ENCODE assay signal across 9 cellular contexts in the genomic region with DNA sequence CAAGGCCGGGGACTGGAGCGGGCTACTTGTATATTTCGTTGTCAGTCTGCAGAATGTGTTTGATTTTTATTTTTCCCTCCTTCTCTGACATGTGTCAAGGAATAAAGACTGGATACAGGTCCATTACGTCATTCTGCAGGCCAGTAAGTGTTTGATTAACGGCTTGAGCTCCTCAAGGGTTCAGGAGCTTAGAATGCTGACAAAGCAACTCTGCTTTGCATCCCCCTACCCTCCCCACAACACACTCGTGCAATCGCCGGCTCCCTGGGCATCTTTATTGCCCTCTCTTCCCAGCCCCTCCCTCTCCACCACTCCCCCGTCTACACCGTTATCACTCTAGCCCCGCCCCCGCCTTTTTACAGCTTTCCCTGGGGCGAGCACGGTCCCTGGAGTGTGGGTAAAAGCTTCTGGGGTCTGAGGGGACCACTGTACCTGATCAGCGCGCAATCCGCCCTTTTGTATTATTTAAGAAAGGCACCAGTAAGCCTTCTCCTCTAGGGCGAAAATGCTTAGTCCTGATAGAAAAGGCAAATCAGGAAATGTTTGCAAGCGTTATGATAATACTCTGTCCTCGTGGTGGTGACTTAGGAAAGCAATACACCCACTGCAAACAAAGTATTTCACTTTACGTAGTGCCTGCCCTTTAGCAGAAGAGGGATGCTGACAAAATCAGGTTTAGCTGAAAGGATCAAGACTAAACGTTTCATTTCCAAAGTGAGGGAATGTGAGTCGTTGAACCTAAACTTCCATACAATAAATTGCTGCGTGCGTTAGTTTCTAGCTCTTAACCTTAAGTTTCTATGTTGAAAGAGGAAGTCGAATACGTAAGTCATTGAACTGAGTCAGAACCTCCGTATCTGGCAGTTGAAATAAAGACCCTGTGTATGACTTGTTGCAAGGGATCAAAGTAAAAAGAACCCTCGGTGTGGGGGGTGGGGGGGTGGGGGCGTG. TPM values are rescaled to one million over a fixed set of nuclear protein-coding genes. Genes with fewer than 3 reads are reported as not detected.
DNase-seq lines count a peak whose midpoint lies in the region; ATAC-seq, FAIRE-seq and TF ChIP-seq lines count a peak whose summit lies in the region.
"Had no signal": no experiment of that assay in that cellular context is flagged by ENCODE, and none has a peak within 500 bp of the region (broad histone marks: within the 10 kb centered on the region; RNA-seq: fewer than 3 reads in every experiment).

No MANE protein-coding gene starts in this region.

- H3K9me3 ChIP-seq in SK-N-SH = no peaks in the 10 kb centered on the region
- H3K9me3 ChIP-seq in endothelial cell of umbilical vein (replicated peaks; ENCODE audit: control insufficient read depth, insufficient read depth, low read length) = no peaks in the 10 kb centered on the region
- H3K9me3 ChIP-seq in muscle layer of duodenum (ENCODE audit: control insufficient read depth in 1 of 2, low read length in 2 of 2) = no peaks in the 10 kb centered on the region

- H3K4me2 ChIP-seq in SK-N-SH (peak overlapping the region; percentile 97), endothelial cell of umbilical vein (ENCODE audit: insufficient read depth, low read length) (peak overlapping the region; percentile 98)

- TF ChIP-seq RAD21 in SK-N-SH (IDR thresholded peaks at IDR 0.05; ENCODE audit: low read length) = no peak

- no peaks in the 10 kb centered on the region for H4K20me1 ChIP-seq in SK-N-SH (ENCODE audit: insufficient read depth)
- H4K20me1 ChIP-seq in endothelial cell of umbilical vein (replicated peaks; ENCODE audit: control insufficient read depth, extremely low read depth, insufficient read depth, low read length) = no peaks in the 10 kb centered on the region

- TF ChIP-seq EP300 in SK-N-SH (IDR thresholded peaks at IDR 0.05; ENCODE audit: borderline replicate concordance in 1 of 2, low read depth in 1 of 2, low read length in 1 of 2) = no peak

- no peaks in the 10 kb centered on the region for H3K9me2 ChIP-seq in SK-N-SH

- TF ChIP-seq POLR2A in endothelial cell of umbilical vein (IDR thresholded peaks at IDR 0.05; ENCODE audit: low read depth, low read length) = no peak

- peak overlapping the region; percentile 55 to 77 for H3K4me3 ChIP-seq in SK-N-SH (ENCODE audit: low read depth in 2 of 2, low read length in 1 of 2)
- peak overlapping the region; percentile 51 to 79 (median 74) for H3K4me3 ChIP-seq in endothelial cell of umbilical vein (replicated peaks in 1 of 3; ENCODE audit: insufficient read depth in 1 of 3, low read depth in 1 of 3, low read length in 3 of 3)
- peak overlapping the region; percentile 70 to 74 for H3K4me3 ChIP-seq in muscle layer of duodenum (ENCODE audit: low read depth in 1 of 2, low read length in 2 of 2)

- H3K27ac ChIP-seq in SK-N-SH (ENCODE audit: low read depth in 2 of 2, low read length in 1 of 2) = no peak overlapping the region
- H3K27ac ChIP-seq in endothelial cell of umbilical vein (ENCODE audit: insufficient read depth, low read depth, low read length) = peak overlapping the region; percentile 32
- H3K27ac ChIP-seq in muscle layer of duodenum (ENCODE audit: low read length) = no peak overlapping the region
- H3K27ac ChIP-seq: HL-60 had no signal

- H3K27me3 ChIP-seq in SK-N-SH (ENCODE audit: insufficient read depth) (no peaks in the 10 kb centered on the region; the same call in 1 of the 2 replicates), endothelial cell of umbilical vein (ENCODE audit: control insufficient read depth in 2 of 2, insufficient read depth in 2 of 2, low read length in 2 of 2) (no peaks in the 10 kb centered on the region), muscle layer of duodenum (ENCODE audit: low read depth, low read length) (peaks cover 10% of the 10 kb centered on the region)

- no TSS peak for BruUV-seq in endothelial cell of umbilical vein (replicated peaks; lab: Mats Ljungman, UMichigan)

- peak; percentile 90 for DNase-seq in CD1c-positive myeloid dendritic cell (ENCODE audit: extremely low spot score)
- peak; percentile 61 for DNase-seq in HCEC 1CT
- DNase-seq in SK-N-SH = peak; percentile 57
- peak; percentile 76 for DNase-seq in endothelial cell of umbilical vein (ENCODE audit: low read depth, low spot score)
- DNase-seq in activated effector memory CD4-positive, alpha-beta T cell treated with Interleukin-2 at 50 U/mL for 16 hours = no peak
- no peak for DNase-seq in stimulated activated naive CD4-positive, alpha-beta T cell treated with Interleukin-2 at 50 U/mL for 16 hours (lab: John Stamatoyannopoulos, UW)

- intact Hi-C loops in endothelial cell of umbilical vein (cut with micrococcal nuclease) = loop anchor here (1.0 kb wide), 1 partner anchor 215 kb away; no protein-coding TSS in a partner anchor

- dilution Hi-C loops in endothelial cell of umbilical vein (cut with MboI; ENCODE audit: extremely low pct_ligation_motif_present, low sequenced_read_pairs) = no loop called here

- 13% methylated on average over 30 of the region's 30 CpGs for whole genome bisulfite sequencing in SK-N-SH (ENCODE audit: low lambda C conversion rate)

- TF ChIP-seq CTCF in SK-N-SH (IDR thresholded peaks at IDR 0.05) (no peak), endothelial cell of umbilical vein (IDR thresholded peaks at IDR 0.05; ENCODE audit: extremely low read depth in 1 of 2, insufficient read depth in 1 of 2, low read depth in 1 of 2, low read length in 2 of 2) (no peak)

- H3K79me2 ChIP-seq in SK-N-SH (ENCODE audit: insufficient read depth) = no peaks in the 10 kb centered on the region
- no peaks in the 10 kb centered on the region for H3K79me2 ChIP-seq in endothelial cell of umbilical vein (ENCODE audit: control insufficient read depth, insufficient read depth, low read length)

- no peak for ATAC-seq in HG03571 (IDR thresholded peaks at IDR 0.05; ENCODE audit: unreplicated experiment)

- H3K36me3 ChIP-seq in SK-N-SH (replicated peaks in 1 of 2; ENCODE audit: control insufficient read depth in 1 of 2, insufficient read depth in 2 of 2, low read length in 1 of 2) (no peaks in the 10 kb centered on the region), endothelial cell of umbilical vein (ENCODE audit: control insufficient read depth in 2 of 2, extremely low read depth in 1 of 2, insufficient read depth in 2 of 2, low read length in 2 of 2) (no peaks in the 10 kb centered on the region), muscle layer of duodenum (ENCODE audit: control insufficient read depth in 1 of 2, insufficient read depth in 2 of 2, low read length in 2 of 2) (no peaks in the 10 kb centered on the region)

- H3K4me1 ChIP-seq in SK-N-SH (ENCODE audit: control insufficient read depth in 1 of 2, insufficient read depth in 2 of 2, low read depth in 1 of 2, low read length in 1 of 2) (peaks cover 3 to 24% of the 10 kb centered on the region in 2 experiments; a peak in 3 of 4 replicates), endothelial cell of umbilical vein (ENCODE audit: control insufficient read depth, extremely low read depth, insufficient read depth, low read length) (peaks cover 15% of the 10 kb centered on the region), muscle layer of duodenum (ENCODE audit: control insufficient read depth in 1 of 2, insufficient read depth in 2 of 2, low read length in 2 of 2) (no peaks in the 10 kb centered on the region)

- no peaks in the 10 kb centered on the region for H3K9me1 ChIP-seq in endothelial cell of umbilical vein (replicated peaks; ENCODE audit: control insufficient read depth, extremely low read depth, insufficient read depth, low read length)

- peak overlapping the region; percentile 71 for H2AFZ ChIP-seq in SK-N-SH (ENCODE audit: low read depth)
- H2AFZ ChIP-seq in endothelial cell of umbilical vein (ENCODE audit: low read depth, low read length) = peak overlapping the region; percentile 64

- H3F3A ChIP-seq in SK-N-SH (replicated peaks; ENCODE audit: insufficient read depth) = peaks cover 9% of the 10 kb centered on the region

- FAIRE-seq in endothelial cell of umbilical vein (lab: Jason Lieb, UNC) = peak; percentile 73

- CTCF ChIA-PET in SK-N-SH (lab: Yijun Ruan, JAX) = interaction anchor here (0.8 to 1.7 kb wide), 15 partner anchors 11 to 275 kb away, joined by 3 to 7 read pairs (median 5); no protein-coding TSS in a partner anchor
- CTCF ChIA-PET in endothelial cell of umbilical vein (lab: Charles Lee) = interaction anchor here (0.6 to 1.6 kb wide), 11 partner anchors 29 to 511 kb away, joined by 3 to 5 read pairs (median 3); no protein-coding TSS in a partner anchor

- peak overlapping the region; percentile 74; the same call in 1 of the 2 replicates for H3K9ac ChIP-seq in SK-N-SH
- H3K9ac ChIP-seq in endothelial cell of umbilical vein (replicated peaks; ENCODE audit: extremely low read depth, insufficient read depth, low read length) = peak overlapping the region; percentile 84

- POLR2A ChIA-PET in SK-N-SH (lab: Yijun Ruan, JAX) (interaction anchor here (0.6 to 0.7 kb wide), 4 partner anchors 112 to 377 kb away, joined by 3 to 4 read pairs (median 3); no protein-coding TSS in a partner anchor), endothelial cell of umbilical vein (lab: Charles Lee) (no interaction called here)

TF ChIP-seq in SK-N-SH, 30 proteins besides CTCF, POLR2A, EP300 and RAD21 (continues in another document):
- TF ChIP-seq ELF1 (IDR thresholded peaks at IDR 0.05) (no peak), FOSL2 (IDR thresholded peaks at IDR 0.05; ENCODE audit: borderline replicate concordance, low read depth) (no peak), TAF1 (IDR thresholded peaks at IDR 0.05; ENCODE audit: borderline replicate concordance, low read depth, low read length) (no peak), MXI1 (IDR thresholded peaks at IDR 0.05; ENCODE audit: low read depth, low read length) (no peak), MEF2A (IDR thresholded peaks at IDR 0.05; ENCODE audit: borderline replicate concordance, low read depth) (no peak)

TF ChIP-seq in endothelial cell of umbilical vein, 7 proteins besides CTCF, POLR2A, EP300 and RAD21:
- TF ChIP-seq POLR2AphosphoS5 (IDR thresholded peaks at IDR 0.05; ENCODE audit: insufficient read depth, low read depth, low read length) = no peak
- TF ChIP-seq JUN (IDR thresholded peaks at IDR 0.05; ENCODE audit: borderline replicate concordance, insufficient read depth, insufficient read length, low read depth) = peak; percentile 34

RNA-seq across cellular contexts. Expression of a gene that starts 1.4 kb away (rescaled TPM):
- polyA plus RNA-seq in SK-N-SH (2012; rRNA removed) (14.2 and 19.3 TPM in 2 replicates), endothelial cell of umbilical vein (28.4 and 32.7 TPM in 2 replicates)
- polyA plus RNA-seq in SK-N-SH (2012; cell fraction: cytosol; rRNA removed) = 7.0 and 8.3 TPM in 2 replicates
- 15.8 and 32.8 TPM in 2 replicates for polyA plus RNA-seq in SK-N-SH (2012; cell fraction: nucleus; rRNA removed)
- total RNA-seq in endothelial cell of umbilical vein = 13.8 and 19.6 TPM in 2 replicates
- 11.2 and 11.9 TPM in 2 replicates for polyA plus RNA-seq in endothelial cell of umbilical vein (2011; cell fraction: cytosol; rRNA removed)
- 61.3 and 61.6 TPM in 2 replicates for polyA plus RNA-seq in endothelial cell of umbilical vein (2011; cell fraction: nucleus; rRNA removed)
- polyA plus RNA-seq in endothelial cell of umbilical vein (2012) = 6.4 TPM in 2 replicates
- 55.3 and 77.5 TPM in 2 replicates for polyA minus RNA-seq in endothelial cell of umbilical vein
- not detected for polyA minus RNA-seq in endothelial cell of umbilical vein (2011; cell fraction: cytosol; rRNA and poly(A)+ RNA removed)
- polyA minus RNA-seq in endothelial cell of umbilical vein (2011; cell fraction: nucleus; rRNA and poly(A)+ RNA removed) = 149 and 150 TPM in 2 replicates

Comparison
In these comparisons a context has a peak if more than half of its experiments do, and no peak if none do; other contexts are left out.
1. DNase-seq: peak in CD1c-positive myeloid dendritic cell (single experiment), HCEC 1CT (single experiment), SK-N-SH (single experiment) and endothelial cell of umbilical vein (single experiment); none in activated effector memory CD4-positive, alpha-beta T cell treated with Interleukin-2 at 50 U/mL for 16 hours (single experiment) and stimulated activated naive CD4-positive, alpha-beta T cell treated with Interleukin-2 at 50 U/mL for 16 hours (single experiment).
2. Peak in every context shown above with its lines, with median percentiles within 50 percentile points of each other: H3K4me3 ChIP-seq.